ENCODE assay signal across 1 cellular context in the genomic region with DNA sequence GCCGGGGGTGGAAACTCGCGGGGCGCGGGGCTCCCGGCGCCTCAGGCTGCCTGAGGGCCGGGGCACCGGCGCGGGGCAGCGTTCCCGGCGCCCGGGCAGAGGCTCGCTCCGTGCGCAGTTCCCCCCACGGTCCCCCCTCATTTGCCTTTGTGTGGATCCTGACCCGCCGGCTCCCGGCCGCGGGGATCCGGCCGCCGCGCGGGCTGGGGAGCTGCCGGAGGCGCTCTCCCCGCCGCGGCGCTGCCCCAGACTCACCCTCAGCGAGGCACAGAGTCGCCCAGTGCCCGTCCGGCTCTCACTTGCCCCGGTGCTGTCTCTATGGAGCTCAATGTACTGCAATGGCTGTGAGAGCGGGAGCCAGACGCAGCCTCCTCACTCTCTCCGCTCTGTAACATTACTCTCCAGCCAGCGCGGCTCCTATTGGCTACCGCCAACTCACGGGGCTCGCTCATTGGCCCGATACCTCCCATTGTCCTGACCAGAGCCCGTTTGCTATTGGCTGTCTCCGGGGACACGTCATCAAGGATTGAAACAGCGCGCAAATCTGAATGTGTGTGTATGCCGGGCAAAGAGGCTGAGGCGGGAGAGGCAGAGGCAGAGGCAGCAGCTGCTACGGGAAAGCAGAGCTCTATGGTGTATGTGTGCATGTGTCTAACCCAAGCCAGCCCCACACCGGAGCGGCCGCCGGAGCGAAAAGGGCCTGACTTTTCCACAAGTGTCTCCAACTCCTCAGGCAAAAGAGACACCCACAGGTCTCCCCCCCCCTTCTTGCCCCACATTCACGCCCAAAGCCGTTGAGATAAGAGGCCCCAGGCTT.
TF ChIP-seq lines count a peak whose summit lies in the region.

Gene HMGB1, minus strand, starts transcription at position 396 of the 817 bp plus-strand sequence. CDS start 2,256 bp downstream, outside the sequence.

TF ChIP-seq in HepG2, 621 proteins besides CTCF, POLR2A, EP300 and RAD21 (continued from another document):
- TF ChIP-seq, protein P1, sequence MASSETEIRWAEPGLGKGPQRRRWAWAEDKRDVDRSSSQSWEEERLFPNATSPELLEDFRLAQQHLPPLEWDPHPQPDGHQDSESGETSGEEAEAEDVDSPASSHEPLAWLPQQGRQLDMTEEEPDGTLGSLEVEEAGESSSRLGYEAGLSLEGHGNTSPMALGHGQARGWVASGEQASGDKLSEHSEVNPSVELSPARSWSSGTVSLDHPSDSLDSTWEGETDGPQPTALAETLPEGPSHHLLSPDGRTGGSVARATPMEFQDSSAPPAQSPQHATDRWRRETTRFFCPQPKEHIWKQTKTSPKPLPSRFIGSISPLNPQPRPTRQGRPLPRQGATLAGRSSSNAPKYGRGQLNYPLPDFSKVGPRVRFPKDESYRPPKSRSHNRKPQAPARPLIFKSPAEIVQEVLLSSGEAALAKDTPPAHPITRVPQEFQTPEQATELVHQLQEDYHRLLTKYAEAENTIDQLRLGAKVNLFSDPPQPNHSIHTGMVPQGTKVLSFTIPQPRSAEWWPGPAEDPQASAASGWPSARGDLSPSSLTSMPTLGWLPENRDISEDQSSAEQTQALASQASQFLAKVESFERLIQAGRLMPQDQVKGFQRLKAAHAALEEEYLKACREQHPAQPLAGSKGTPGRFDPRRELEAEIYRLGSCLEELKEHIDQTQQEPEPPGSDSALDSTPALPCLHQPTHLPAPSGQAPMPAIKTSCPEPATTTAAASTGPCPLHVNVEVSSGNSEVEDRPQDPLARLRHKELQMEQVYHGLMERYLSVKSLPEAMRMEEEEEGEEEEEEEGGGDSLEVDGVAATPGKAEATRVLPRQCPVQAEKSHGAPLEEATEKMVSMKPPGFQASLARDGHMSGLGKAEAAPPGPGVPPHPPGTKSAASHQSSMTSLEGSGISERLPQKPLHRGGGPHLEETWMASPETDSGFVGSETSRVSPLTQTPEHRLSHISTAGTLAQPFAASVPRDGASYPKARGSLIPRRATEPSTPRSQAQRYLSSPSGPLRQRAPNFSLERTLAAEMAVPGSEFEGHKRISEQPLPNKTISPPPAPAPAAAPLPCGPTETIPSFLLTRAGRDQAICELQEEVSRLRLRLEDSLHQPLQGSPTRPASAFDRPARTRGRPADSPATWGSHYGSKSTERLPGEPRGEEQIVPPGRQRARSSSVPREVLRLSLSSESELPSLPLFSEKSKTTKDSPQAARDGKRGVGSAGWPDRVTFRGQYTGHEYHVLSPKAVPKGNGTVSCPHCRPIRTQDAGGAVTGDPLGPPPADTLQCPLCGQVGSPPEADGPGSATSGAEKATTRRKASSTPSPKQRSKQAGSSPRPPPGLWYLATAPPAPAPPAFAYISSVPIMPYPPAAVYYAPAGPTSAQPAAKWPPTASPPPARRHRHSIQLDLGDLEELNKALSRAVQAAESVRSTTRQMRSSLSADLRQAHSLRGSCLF (CRISPR knock-in tag; IDR thresholded peaks at IDR 0.05; ENCODE audit: borderline replicate concordance): no peak
- TF ChIP-seq ZNF580 (CRISPR knock-in tag; IDR thresholded peaks at IDR 0.05; ENCODE audit: borderline replicate concordance, low read depth) (no peak), CENPBD1 (CRISPR knock-in tag; IDR thresholded peaks at IDR 0.05; ENCODE audit: borderline replicate concordance, low read depth) (no peak)
